In genomic region chr13:110831437-110832204, GRCh38 we compare ENCODE assay signal across 16 cellular contexts.
DNase-seq lines count a peak whose midpoint lies in the region; ATAC-seq, FAIRE-seq and TF ChIP-seq lines count a peak whose summit lies in the region.
"Had no signal": no experiment of that assay in that cellular context is flagged by ENCODE, and none has a peak within 500 bp of the region (broad histone marks: within the 10 kb centered on the region; RNA-seq: fewer than 3 reads in every experiment).

No MANE protein-coding gene starts in this region.

- no peaks in the 10 kb centered on the region for H4K20me1 ChIP-seq in HepG2 (ENCODE audit: insufficient read depth, low read length)

- H2AK5ac ChIP-seq in neuronal stem cell (ENCODE audit: low read depth, low read length): no peak overlapping the region

- FAIRE-seq in HepG2 (lab: Jason Lieb, UNC): no peak
- FAIRE-seq: D721Med, GM12892 had no signal

- no peak overlapping the region for H3K27ac ChIP-seq in HepG2 (ENCODE audit: extremely low read length, insufficient read depth, low read length)
- H3K27ac ChIP-seq in right lobe of liver: no peak overlapping the region
- H3K27ac ChIP-seq in neuronal stem cell (replicated peaks; ENCODE audit: low read length): no peak overlapping the region
- H3K27ac ChIP-seq in upper lobe of right lung: no peak overlapping the region
- H3K27ac ChIP-seq: 22Rv1 had no signal

- H3K79me2 ChIP-seq in HepG2 (ENCODE audit: insufficient read depth, low read length): no peaks in the 10 kb centered on the region

- no peak for TF ChIP-seq EP300 in HepG2 (IDR thresholded peaks at IDR 0.05; ENCODE audit: low read depth in 2 of 2, low read length in 2 of 2)
- TF ChIP-seq EP300 in HepG2 (CRISPR knock-in tag; IDR thresholded peaks at IDR 0.05; ENCODE audit: borderline replicate concordance): no peak

- H3K9ac ChIP-seq in HepG2 (ENCODE audit: insufficient read depth, low read depth, low read length): no peak overlapping the region
- H3K9ac ChIP-seq in neuronal stem cell (ENCODE audit: low read depth, low read length, poor library complexity): no peak overlapping the region

- no peak overlapping the region for H2BK15ac ChIP-seq in neuronal stem cell (ENCODE audit: low read length)

- no peak overlapping the region for H2BK120ac ChIP-seq in neuronal stem cell (ENCODE audit: low read depth, low read length)

- no peak for TF ChIP-seq POLR2A in HepG2 (IDR thresholded peaks at IDR 0.05; ENCODE audit: insufficient read depth in 1 of 2, low read depth in 2 of 2, low read length in 2 of 2)
- no peak for TF ChIP-seq POLR2A in right lobe of liver (IDR thresholded peaks at IDR 0.05)

- BruUV-seq in HepG2 (replicated peaks; lab: Mats Ljungman, UMichigan): no TSS peak

- H3K4ac ChIP-seq in neuronal stem cell (ENCODE audit: low read length): no peak overlapping the region

- H3K4me1 ChIP-seq in HepG2 (ENCODE audit: insufficient read depth, low read length) (no peaks in the 10 kb centered on the region), right lobe of liver (peaks cover 0 to 13% (median 4%) of the 10 kb centered on the region in 4 donors), neuronal stem cell (ENCODE audit: control insufficient read depth in 2 of 2, insufficient read depth in 1 of 2, low read depth in 1 of 2, low read length in 2 of 2) (peaks cover 0 to 5% of the 10 kb centered on the region in 2 donors), upper lobe of right lung (no peaks in the 10 kb centered on the region)

- H4K91ac ChIP-seq in neuronal stem cell (ENCODE audit: low read depth, low read length, poor library complexity): no peak overlapping the region

- TF ChIP-seq CTCF in HepG2 (CRISPR knock-in tag; IDR thresholded peaks at IDR 0.05) (no peak), right lobe of liver (IDR thresholded peaks at IDR 0.05) (no peak), upper lobe of right lung (IDR thresholded peaks at IDR 0.05) (no peak)

- H3K4me3 ChIP-seq in HepG2 (replicated peaks in 1 of 3; ENCODE audit: insufficient read depth in 1 of 3, low read depth in 2 of 3, low read length in 3 of 3): no peak overlapping the region
- H3K4me3 ChIP-seq in right lobe of liver: no peak overlapping the region
- peak overlapping the region in 1 of 2 donors; percentile 39 for H3K4me3 ChIP-seq in neuronal stem cell (ENCODE audit: low read length in 2 of 2)
- no peak overlapping the region for H3K4me3 ChIP-seq in upper lobe of right lung

- DNase-seq in HepG2 (ENCODE audit: low spot score) (no peak), right lobe of liver (no peak), neuronal stem cell (ENCODE audit: low spot score) (no peak), upper lobe of right lung (no peak), NCI-H748 (lab: John Stamatoyannopoulos, UW; ENCODE audit: unreplicated experiment) (no peak)
- DNase-seq: CD8-positive, alpha-beta T cell; COR-L47; DMS153; DND-41; GDM1 had no signal

- H3K14ac ChIP-seq in neuronal stem cell (ENCODE audit: low read length): peak overlapping the region; percentile 72

- no peak for TF ChIP-seq RAD21 in HepG2 (CRISPR knock-in tag; IDR thresholded peaks at IDR 0.05)

- H3K27me3 ChIP-seq in HepG2 (ENCODE audit: control insufficient read depth in 1 of 2, insufficient read depth in 2 of 2, low read length in 2 of 2) (peaks cover 1 to 47% of the 10 kb centered on the region in 2 experiments; a peak in 4 of 5 replicates), right lobe of liver (no peaks in the 10 kb centered on the region), neuronal stem cell (ENCODE audit: control insufficient read depth in 3 of 3, insufficient read depth in 3 of 3, low read depth in 1 of 3, low read length in 3 of 3) (peaks cover 0 to 28% (median 2%) of the 10 kb centered on the region in 3 experiments), upper lobe of right lung (no peaks in the 10 kb centered on the region)

- in situ Hi-C loops in HepG2 (cut with HindIII; ENCODE audit: extremely low pct_ligation_motif_present, low pct_unique_long_range_greater_than_20kb): no loop called here

- H3K36me3 ChIP-seq in HepG2 (replicated peaks in 1 of 2; ENCODE audit: control insufficient read depth in 1 of 2, insufficient read depth in 2 of 2, low read length in 2 of 2) (no peaks in the 10 kb centered on the region), right lobe of liver (no peaks in the 10 kb centered on the region), neuronal stem cell (replicated peaks in 1 of 2; ENCODE audit: control insufficient read depth in 2 of 2, insufficient read depth in 2 of 2, low read length in 2 of 2) (no peaks in the 10 kb centered on the region), upper lobe of right lung (no peaks in the 10 kb centered on the region)

- no peak overlapping the region for H2BK5ac ChIP-seq in neuronal stem cell (ENCODE audit: low read length)

- no peak overlapping the region for H3K23ac ChIP-seq in neuronal stem cell (ENCODE audit: low read depth, low read length, poor library complexity)

- peak overlapping the region; percentile 8 for H2BK12ac ChIP-seq in neuronal stem cell (ENCODE audit: low read length)

- H3K9me3 ChIP-seq in HepG2 (ENCODE audit: low read length) (no peaks in the 10 kb centered on the region), right lobe of liver (no peaks in the 10 kb centered on the region), neuronal stem cell (replicated peaks in 1 of 2; ENCODE audit: control insufficient read depth in 2 of 2, insufficient read depth in 1 of 2, low read depth in 1 of 2, low read length in 2 of 2) (no peaks in the 10 kb centered on the region), upper lobe of right lung (no peaks in the 10 kb centered on the region)

- no peak overlapping the region for H4K8ac ChIP-seq in neuronal stem cell (ENCODE audit: low read depth, low read length)

- 62% methylated on average over 9 of the region's 14 CpGs for WGBS in HepG2 (ENCODE audit: low lambda C conversion rate)
- WGBS in right lobe of liver (ENCODE audit: insufficient coverage, low coverage, low lambda C conversion rate, missing lambda C conversion rate): 87% methylated on average over 3 of the region's 14 CpGs
- no CpG with 5 or more reads among the region's 14 CpGs for WGBS in neuronal stem cell (ENCODE audit: extremely low coverage in 2 of 2, insufficient read length in 2 of 2, insufficient replicate concordance in 1 of 2), 2 donors

- CTCF ChIA-PET in HepG2 (lab: Yijun Ruan, JAX; ENCODE audit: low intra/inter-chr PET ratio, low total read pairs): no interaction called here

- no peak overlapping the region for H3K18ac ChIP-seq in neuronal stem cell (ENCODE audit: low read length)

- POLR2A ChIA-PET in HepG2 (lab: Yijun Ruan, JAX): no interaction called here

- ATAC-seq in HepG2: peak; percentile 47
- ATAC-seq in right lobe of liver: no peak
- ATAC-seq in upper lobe of right lung: peak; percentile 11
- no peak for ATAC-seq in GM19035 (IDR thresholded peaks at IDR 0.05; ENCODE audit: unreplicated experiment)
- no peak for ATAC-seq in esophagus mucosa
- ATAC-seq: CD8-positive, alpha-beta T cell; HCT116 had no signal

- H2AFZ ChIP-seq in HepG2 (ENCODE audit: low read length) (no peak overlapping the region), neuronal stem cell (ENCODE audit: low read length) (no peak overlapping the region)

- intact Hi-C loops in HepG2 (cut with micrococcal nuclease; ENCODE audit: unreplicated experiment) (loop anchor here (1.0 kb wide), 1 partner anchor 8 kb away; no protein-coding TSS in a partner anchor), right lobe of liver (cut with DNase I) (no loop called here), upper lobe of right lung (cut with DNase I) (no loop called here)

- H3K79me1 ChIP-seq in neuronal stem cell (ENCODE audit: low read depth, low read length): no peaks in the 10 kb centered on the region

- no peak overlapping the region for H3K4me2 ChIP-seq in HepG2 (ENCODE audit: low read depth, low read length)
- H3K4me2 ChIP-seq in neuronal stem cell (ENCODE audit: insufficient read depth, low read length, poor library complexity, severe bottlenecking): no peak overlapping the region

TF ChIP-seq in HepG2, 621 proteins besides CTCF, POLR2A, EP300 and RAD21:
- TF ChIP-seq ZFP82 (CRISPR knock-in tag; IDR thresholded peaks at IDR 0.05; ENCODE audit: borderline replicate concordance) (no peak), ZBTB37 (CRISPR knock-in tag; IDR thresholded peaks at IDR 0.05) (no peak), KAT7 (CRISPR knock-in tag; IDR thresholded peaks at IDR 0.05; ENCODE audit: borderline replicate concordance) (no peak), ZKSCAN1 (IDR thresholded peaks at IDR 0.05; ENCODE audit: low read length) (no peak)

Comparison
In these comparisons a context has a peak if more than half of its experiments do, and no peak if none do; other contexts are left out.
1. ATAC-seq: peak in HepG2 (single experiment) and upper lobe of right lung (single experiment); none in right lobe of liver (0 of 4), GM19035 (single experiment) and esophagus mucosa (single experiment).